18 cellular contexts compared by ENCODE assay signal in genomic region chr1:49356594-49356993, GRCh38.
DNase-seq lines count a peak whose midpoint lies in the region; ATAC-seq and TF ChIP-seq lines count a peak whose summit lies in the region.
"Had no signal": no experiment of that assay in that cellular context is flagged by ENCODE, and none has a peak within 500 bp of the region (broad histone marks: within the 10 kb centered on the region; RNA-seq: fewer than 3 reads in every experiment).

No MANE protein-coding gene starts in this region.

- H3K4me2 ChIP-seq in GM23338 (0 out of 2 replicates have a peak overlapping the region, but pooled peaks have one; percentile 5), OCI-LY7 (ENCODE audit: low read length) (no peak overlapping the region)
- H3K4me2 ChIP-seq: A549, KMS-11 had no signal

- H3K79me2 ChIP-seq in GM23338 (replicated peaks; ENCODE audit: insufficient read depth) (no peaks in the 10 kb centered on the region), OCI-LY7 (ENCODE audit: insufficient read depth, low read depth, low read length) (no peaks in the 10 kb centered on the region)

- 0 out of 3 replicates have a peak, but pooled peaks cover under 1% of the 10 kb centered on the region for H3K36me3 Mint-ChIP-seq in GM23338 (ENCODE audit: low read depth)
- H3K36me3 Mint-ChIP-seq: CD14-positive monocyte had no signal

- intact Hi-C loops in OCI-LY7 (cut with micrococcal nuclease; ENCODE audit: unreplicated experiment), result no loop called here

- H4K20me1 ChIP-seq in GM23338 (replicated peaks; ENCODE audit: insufficient read depth), result no peaks in the 10 kb centered on the region; the same call in 1 of the 2 replicates
- H4K20me1 ChIP-seq in OCI-LY7 (ENCODE audit: insufficient read depth, low read length), result no peaks in the 10 kb centered on the region

- POLR2A ChIA-PET in OCI-LY7 (lab: Charles Lee), result no interaction called here

- ATAC-seq in GM23338, result peak; percentile 84
- no peak for ATAC-seq in activated CD4-positive, CD25-positive, alpha-beta regulatory T cell treated with anti-CD3 and anti-CD28 coated beads, Interleukin-2, amount 50 U/mL, for 24 hours
- ATAC-seq: A549 had no signal

- peaks cover 54% of the 10 kb centered on the region for H3K27me3 ChIP-seq in GM23338 (ENCODE audit: insufficient read depth)

- peaks cover 32% of the 10 kb centered on the region for H3K9me3 Mint-ChIP-seq in GM23338

- H3K36me3 ChIP-seq in GM23338 (ENCODE audit: insufficient read depth) (no peaks in the 10 kb centered on the region), OCI-LY7 (ENCODE audit: insufficient read depth, low read length) (no peaks in the 10 kb centered on the region)
- H3K36me3 ChIP-seq: HAP-1 had no signal

- H3K4me1 Mint-ChIP-seq in GM23338, result peaks cover 3% of the 10 kb centered on the region; the same call in 2 of the 3 replicates
- H3K4me1 Mint-ChIP-seq: B cell, CD14-positive monocyte had no signal

- H3K9me2 ChIP-seq in GM23338 (ENCODE audit: insufficient read depth) (no peaks in the 10 kb centered on the region), OCI-LY7 (ENCODE audit: insufficient read depth, low read length) (no peaks in the 10 kb centered on the region)

- no TSS peak for BruUV-seq in OCI-LY7 (replicated peaks; lab: Mats Ljungman, UMichigan)

- DNase-seq in GM23338 (ENCODE audit: low spot score) (peak; percentile 64), NCI-H526 (lab: John Stamatoyannopoulos, UW) (peak; percentile 41 to 62), astrocyte of the hippocampus (ENCODE audit: low read depth, low spot score) (peak; percentile 37), kidney tubule cell (ENCODE audit: low spot score) (peak; percentile 18), ureter (ENCODE audit: low spot score) (no peak), OCI-LY7 (ENCODE audit: low spot score) (no peak)
- DNase-seq: NCI-H1105 treated with DMSO at 0.1 percent for 48 hours, NCI-H2081, NCI-H2171, NCI-H524 treated with DMSO at 0.1 percent for 48 hours, SIG-M5 had no signal

- H2AFZ ChIP-seq in GM23338 (no peak overlapping the region), OCI-LY7 (ENCODE audit: low read length) (no peak overlapping the region)

- CTCF ChIA-PET in OCI-LY7 (lab: Charles Lee; ENCODE audit: unreplicated experiment), result no interaction called here

- no peaks in the 10 kb centered on the region for H3F3A ChIP-seq in GM23338 (replicated peaks; ENCODE audit: low read depth)

- H3K4me1 ChIP-seq in GM23338 (ENCODE audit: insufficient read depth) (peaks cover 13% of the 10 kb centered on the region; the same call in 1 of the 2 replicates), OCI-LY7 (ENCODE audit: insufficient read depth, low read length, poor library complexity, severe bottlenecking) (no peaks in the 10 kb centered on the region)
- H3K4me1 ChIP-seq: A549, HAP-1 had no signal

- H3K9me3 ChIP-seq in OCI-LY7 (ENCODE audit: low read length), result no peaks in the 10 kb centered on the region
- H3K9me3 ChIP-seq: A549, HAP-1 had no signal

- H3K27ac ChIP-seq in GM23338 (ENCODE audit: low read depth) (no peak overlapping the region), OCI-LY7 (ENCODE audit: low read depth, low read length, poor library complexity, severe bottlenecking) (no peak overlapping the region)
- H3K27ac ChIP-seq: A549, KMS-11, RWPE1 had no signal

- peaks cover 3% of the 10 kb centered on the region for H3K27me3 Mint-ChIP-seq in GM23338 (ENCODE audit: insufficient read depth, low read depth, poor library complexity)
- H3K27me3 Mint-ChIP-seq: B cell had no signal

- H3K27ac Mint-ChIP-seq in GM23338, result no peak overlapping the region
- H3K27ac Mint-ChIP-seq: B cell, CD14-positive monocyte had no signal

- TF ChIP-seq CTCF in GM23338 (conservative IDR thresholded peaks at IDR 0.05; ENCODE audit: low read depth in 2 of 2) (no peak), OCI-LY7 (conservative IDR thresholded peaks at IDR 0.05; ENCODE audit: low read length) (no peak)

- no peak overlapping the region for H3K4me3 Mint-ChIP-seq in GM23338
- H3K4me3 Mint-ChIP-seq: B cell, CD14-positive monocyte had no signal

- no peak overlapping the region; the same call in 1 of the 2 replicates for H3K4me3 ChIP-seq in GM23338
- H3K4me3 ChIP-seq in OCI-LY7 (ENCODE audit: low read depth, low read length, poor library complexity, severe bottlenecking), result no peak overlapping the region
- H3K4me3 ChIP-seq: A549, HAP-1 had no signal

TF ChIP-seq in GM23338, 12 proteins besides CTCF, POLR2A, EP300 and RAD21 (continues in another document):
- no peak for TF ChIP-seq ZNF114 (CRISPR knock-in tag; IDR thresholded peaks at IDR 0.05)
- no peak for TF ChIP-seq CREB1 (CRISPR knock-in tag; IDR thresholded peaks at IDR 0.05; ENCODE audit: low read depth)
- no peak for TF ChIP-seq EZH2 (IDR thresholded peaks at IDR 0.05; ENCODE audit: low read depth, unreplicated experiment)
- TF ChIP-seq ETS1 (IDR thresholded peaks at IDR 0.05), result no peak
- TF ChIP-seq STAT1 (IDR thresholded peaks at IDR 0.05; ENCODE audit: unreplicated experiment), result no peak
- no peak for TF ChIP-seq EZH2phosphoT487 (IDR thresholded peaks at IDR 0.05; ENCODE audit: unreplicated experiment)
- no peak for TF ChIP-seq ZNF331 (CRISPR knock-in tag; IDR thresholded peaks at IDR 0.05; ENCODE audit: low read depth)
- TF ChIP-seq JUNB (IDR thresholded peaks at IDR 0.05; ENCODE audit: unreplicated experiment), result no peak
- TF ChIP-seq REST (IDR thresholded peaks at IDR 0.05; ENCODE audit: unreplicated experiment), result no peak

Comparison
In these comparisons a context has a peak if more than half of its experiments do, and no peak if none do; other contexts are left out.
1. DNase-seq: peak in GM23338 (single experiment), NCI-H526 (2 of 2), astrocyte of the hippocampus (single experiment) and kidney tubule cell (single experiment); none in ureter (single experiment) and OCI-LY7 (single experiment).